Comparison of ENCODE assay signal across 13 cellular contexts in the genomic region with DNA sequence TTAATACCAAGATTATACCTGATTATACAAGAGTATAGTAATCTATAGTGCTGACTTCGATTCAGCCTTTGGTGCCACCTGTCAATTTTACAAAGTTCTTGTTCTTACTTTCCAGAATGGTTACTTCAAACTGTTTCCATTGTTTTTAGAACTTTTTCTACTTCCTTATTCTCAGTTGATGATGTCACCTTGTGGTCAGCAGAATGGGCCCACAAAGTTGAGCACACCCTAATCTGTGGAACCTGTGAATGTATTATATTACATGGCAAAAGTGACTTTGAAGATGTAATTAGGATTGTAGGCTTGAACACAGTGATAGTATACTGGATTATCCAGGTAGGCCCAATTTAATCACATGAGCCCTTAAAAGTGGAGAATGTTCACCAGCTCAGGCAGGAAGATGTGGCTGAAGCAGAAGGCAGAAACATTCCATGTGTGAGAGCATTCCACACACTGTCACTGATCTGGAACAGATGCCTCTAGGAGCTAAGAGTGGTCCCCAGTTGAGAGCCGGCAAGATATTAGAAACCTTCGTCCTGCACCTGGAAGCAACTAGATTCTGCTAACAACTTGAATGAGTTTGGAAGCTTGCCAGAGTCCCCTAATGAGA. TPM values are rescaled to one million over a fixed set of nuclear protein-coding genes. Genes with fewer than 3 reads are reported as not detected.
DNase-seq lines count a peak whose midpoint lies in the region; ATAC-seq and TF ChIP-seq lines count a peak whose summit lies in the region.
"Had no signal": no experiment of that assay in that cellular context is flagged by ENCODE, and none has a peak within 500 bp of the region (broad histone marks: within the 10 kb centered on the region; RNA-seq: fewer than 3 reads in every experiment).

No MANE protein-coding gene starts in this region.

- ATAC-seq in HG03060 (IDR thresholded peaks at IDR 0.05; ENCODE audit: low read depth, unreplicated experiment) (peak; percentile 56), left ventricle myocardium superior (no peak), GM19467 (IDR thresholded peaks at IDR 0.05; ENCODE audit: unreplicated experiment) (no peak)

- CTCF ChIA-PET in PC-9 (lab: Charles Lee), result no interaction called here

- no peak overlapping the region for H2AK5ac ChIP-seq in mesenchymal stem cell (ENCODE audit: low read length, severe bottlenecking)

- no peaks in the 10 kb centered on the region for H3K36me3 ChIP-seq in PC-9 (ENCODE audit: low read depth)
- H3K36me3 ChIP-seq in mesenchymal stem cell (ENCODE audit: control insufficient read depth in 1 of 2, insufficient read depth in 2 of 2, low read depth in 1 of 2, low read length in 2 of 2), result no peaks in the 10 kb centered on the region

- no peak overlapping the region for H3K14ac ChIP-seq in mesenchymal stem cell (ENCODE audit: low read length in 2 of 2)

- H3K9ac ChIP-seq in mesenchymal stem cell (ENCODE audit: low read length), result no peak overlapping the region

- 0 out of 2 replicates have a peak overlapping the region, but pooled peaks have one; percentile 29 for H3K27ac ChIP-seq in PC-9
- H3K27ac ChIP-seq in mesenchymal stem cell (ENCODE audit: low read length, poor library complexity, severe bottlenecking), result peak overlapping the region; percentile 32

- no peak overlapping the region for H3K4ac ChIP-seq in mesenchymal stem cell (ENCODE audit: low read depth in 1 of 2, low read length in 2 of 2)

- POLR2A ChIA-PET in PC-9 (lab: Charles Lee; ENCODE audit: unreplicated experiment), result no interaction called here

- H3F3A ChIP-seq in PC-9 (ENCODE audit: insufficient read depth, low read depth), result peaks cover 8% of the 10 kb centered on the region; the same call in 1 of the 2 replicates

- no peak overlapping the region for H4K91ac ChIP-seq in mesenchymal stem cell (ENCODE audit: low read length)

- BruUV-seq in PC-9 (replicated peaks; lab: Mats Ljungman, UMichigan), result no TSS peak

- no peak overlapping the region for H2BK120ac ChIP-seq in mesenchymal stem cell (ENCODE audit: low read depth, low read length)

- no peak overlapping the region for H3K4me3 ChIP-seq in PC-9
- H3K4me3 ChIP-seq in mesenchymal stem cell (ENCODE audit: insufficient read depth in 1 of 2, low read depth in 1 of 2, low read length in 2 of 2), result no peak overlapping the region

- no peak overlapping the region for H3K23ac ChIP-seq in mesenchymal stem cell (ENCODE audit: low read length in 2 of 2)

- H3K4me1 ChIP-seq in PC-9 (replicated peaks; ENCODE audit: insufficient read depth) (peaks cover 17% of the 10 kb centered on the region), mesenchymal stem cell (ENCODE audit: control insufficient read depth, insufficient read depth, low read depth, low read length) (peaks cover 3% of the 10 kb centered on the region)

- H3K9me2 ChIP-seq in PC-9 (ENCODE audit: insufficient read depth), result no peaks in the 10 kb centered on the region

- H2BK15ac ChIP-seq in mesenchymal stem cell (ENCODE audit: low read depth, poor library complexity, severe bottlenecking), result no peak overlapping the region

- no peaks in the 10 kb centered on the region for H4K20me1 ChIP-seq in PC-9 (ENCODE audit: insufficient read depth)

- H3K79me1 ChIP-seq in mesenchymal stem cell (replicated peaks; ENCODE audit: low read length, poor library complexity, severe bottlenecking), result no peaks in the 10 kb centered on the region

- H3K9me3 ChIP-seq in PC-9 (ENCODE audit: insufficient read depth, low read depth) (no peaks in the 10 kb centered on the region), mesenchymal stem cell (ENCODE audit: control insufficient read depth, low read length) (no peaks in the 10 kb centered on the region)

- H2BK5ac ChIP-seq in mesenchymal stem cell (ENCODE audit: low read depth, low read length, poor library complexity, severe bottlenecking), result no peak overlapping the region

- H3K79me2 ChIP-seq in PC-9 (ENCODE audit: low read depth), result no peaks in the 10 kb centered on the region

- H3K4me2 ChIP-seq in PC-9 (0 out of 2 replicates have a peak overlapping the region, but pooled peaks have one; percentile 13), mesenchymal stem cell (ENCODE audit: low read length, poor library complexity, severe bottlenecking) (no peak overlapping the region)

- no peaks in the 10 kb centered on the region for H3K27me3 ChIP-seq in PC-9 (ENCODE audit: insufficient read depth, low read depth)
- H3K27me3 ChIP-seq in mesenchymal stem cell (ENCODE audit: control insufficient read depth in 1 of 2, insufficient read depth in 1 of 2, low read length in 2 of 2), result no peaks in the 10 kb centered on the region

- peak; percentile 7 for DNase-seq in DMS53 (lab: John Stamatoyannopoulos, UW)
- DNase-seq in DMS53 treated with DMSO at 0.1 percent for 48 hours (lab: John Stamatoyannopoulos, UW; ENCODE audit: unreplicated experiment), result no peak
- peak; percentile 2 to 65 for DNase-seq in PC-9
- DNase-seq in mesenchymal stem cell, result no peak
- DNase-seq in left ventricle myocardium superior, result no peak
- no peak for DNase-seq in stimulated activated CD4-positive, alpha-beta T cell treated with anti-CD3 and anti-CD28 coated beads, Interleukin-15, amount 100 ng/mL, for 24 hours
- DNase-seq: 8988T; activated naive CD4-positive, alpha-beta T cell treated with Interleukin-2 at 50 U/mL for 16 hours; NCI-H1417 treated with DMSO at 0.1 percent for 48 hours; small intestine; substantia nigra had no signal

- H4K8ac ChIP-seq in mesenchymal stem cell (ENCODE audit: low read length), result no peak overlapping the region

- H2AFZ ChIP-seq in PC-9 (no peak overlapping the region), mesenchymal stem cell (ENCODE audit: low read depth, low read length) (no peak overlapping the region)

- intact Hi-C loops in PC-9 (cut with micrococcal nuclease; ENCODE audit: unreplicated experiment) (no loop called here), left ventricle myocardium superior (cut with micrococcal nuclease) (no loop called here)

- H3K18ac ChIP-seq in mesenchymal stem cell (ENCODE audit: low read depth in 1 of 2, low read length in 2 of 2), result no peak overlapping the region

- no peak overlapping the region for H2BK12ac ChIP-seq in mesenchymal stem cell (ENCODE audit: low read length in 2 of 2)

- WGBS in mesenchymal stem cell, result 94% methylated on average over 3 of the region's 3 CpGs

- no peak for TF ChIP-seq CTCF in PC-9 (conservative IDR thresholded peaks at IDR 0.05)

RNA-seq across cellular contexts. Expression of gene SGMS2, which starts 6.3 kb away (rescaled TPM):
- 17.0 and 17.9 TPM in 2 replicates for total RNA-seq in PC-9 (2021)
- polyA plus RNA-seq in mesenchymal stem cell (2013, experiment 1 of 2), result 12.5 TPM
- polyA plus RNA-seq in mesenchymal stem cell (2013, experiment 2 of 2), result 12.4 TPM
- 23.1 TPM for total RNA-seq in left ventricle myocardium superior

Comparison
In these comparisons a context has a peak if more than half of its experiments do, and no peak if none do; other contexts are left out.
1. DNase-seq: peak in DMS53 (single experiment) and PC-9 (2 of 2); none in DMS53 treated with DMSO at 0.1 percent for 48 hours (single experiment), mesenchymal stem cell (single experiment), left ventricle myocardium superior (single experiment) and stimulated activated CD4-positive, alpha-beta T cell treated with anti-CD3 and anti-CD28 coated beads, Interleukin-15, amount 100 ng/mL, for 24 hours (single experiment).